32 cellular contexts compared by ENCODE assay signal in the genomic region with DNA sequence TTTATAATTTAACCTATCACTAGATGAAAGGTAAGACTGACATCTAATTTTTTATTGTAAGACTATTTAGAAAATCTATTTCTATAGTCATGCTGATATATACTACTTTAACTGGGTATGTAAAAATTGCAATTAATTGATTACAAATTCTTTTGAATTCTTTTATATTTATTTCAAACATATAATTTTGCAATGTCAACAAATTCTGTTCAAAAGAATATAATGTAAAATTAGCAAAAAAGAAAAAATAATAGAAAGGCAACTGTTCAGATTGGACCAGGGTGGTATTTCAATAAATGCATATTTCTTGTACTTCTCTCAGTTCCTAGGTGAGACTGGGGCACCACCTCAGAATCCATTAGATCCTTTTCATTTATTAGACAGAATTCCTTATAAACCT.
"Had no signal": no experiment of that assay in that cellular context is flagged by ENCODE, and none has a peak within 500 bp of the region (broad histone marks: within the 10 kb centered on the region; RNA-seq: fewer than 3 reads in every experiment).

No MANE protein-coding gene starts in this region.

- H3K27ac Mint-ChIP-seq: activated B cell treated with CpG ODN at 0.5 μM for 24 hours; activated CD8-positive, alpha-beta T cell treated with anti-CD3 and anti-CD28 coated beads for 36 hours; activated naive CD8-positive, alpha-beta T cell; activated T-helper 17 cell treated with anti-CD3 and anti-CD28 coated beads, Interleukin-2, amount 50 U/mL, for 72 hours; effector memory CD8-positive, alpha-beta T cell; T-helper 17 cell; T-helper 2 cell treated with Interferon-gamma antibody and Interleukin-4, amounts not matched to agents 5 μg/mL and 100 μg/mL, for 36 hours had no signal

- H3K36me3 ChIP-seq: brain microvascular endothelial cell, esophagus squamous epithelium, WERI-Rb-1 had no signal

- H3K27me3 Mint-ChIP-seq: activated B cell treated with CpG ODN at 0.5 μM for 24 hours; activated CD8-positive, alpha-beta T cell treated with anti-CD3 and anti-CD28 coated beads for 36 hours; activated naive CD8-positive, alpha-beta T cell; activated T-helper 17 cell treated with anti-CD3 and anti-CD28 coated beads, Interleukin-2, amount 50 U/mL, for 72 hours; central memory CD8-positive, alpha-beta T cell; effector memory CD8-positive, alpha-beta T cell; T-helper 17 cell had no signal

- H3K4me3 ChIP-seq: esophagus squamous epithelium had no signal

- H3K27me3 ChIP-seq: brain microvascular endothelial cell, esophagus squamous epithelium had no signal

- H3K4me1 Mint-ChIP-seq: activated B cell treated with CpG ODN at 0.5 μM for 24 hours; activated T-helper 17 cell treated with anti-CD3 and anti-CD28 coated beads, Interleukin-2, amount 50 U/mL, for 72 hours; central memory CD8-positive, alpha-beta T cell; T-helper 17 cell had no signal

- H3K4me3 Mint-ChIP-seq: activated B cell treated with CpG ODN at 0.5 μM for 24 hours; activated CD8-positive, alpha-beta T cell treated with anti-CD3 and anti-CD28 coated beads for 36 hours; activated naive CD8-positive, alpha-beta T cell; activated T-cell treated with anti-CD3 and anti-CD28 coated beads, Interleukin-2, amount 50 U/mL, for 4 hours; activated T-helper 17 cell treated with anti-CD3 and anti-CD28 coated beads, Interleukin-2, amount 50 U/mL, for 72 hours; central memory CD8-positive, alpha-beta T cell; effector memory CD8-positive, alpha-beta T cell; T-helper 17 cell; T-helper 2 cell treated with Interferon-gamma antibody and Interleukin-4, amounts not matched to agents 5 μg/mL and 100 μg/mL, for 36 hours had no signal

- H3K9me3 Mint-ChIP-seq: activated B cell treated with CpG ODN at 0.5 μM for 24 hours; activated CD8-positive, alpha-beta T cell treated with anti-CD3 and anti-CD28 coated beads for 36 hours; activated T-cell treated with anti-CD3 and anti-CD28 coated beads, Interleukin-2, amount 50 U/mL, for 4 hours; activated T-helper 17 cell treated with anti-CD3 and anti-CD28 coated beads, Interleukin-2, amount 50 U/mL, for 72 hours; central memory CD8-positive, alpha-beta T cell had no signal

- ATAC-seq: activated CD4-positive, CD25-positive, alpha-beta regulatory T cell treated with anti-CD3 and anti-CD28 coated beads, Interleukin-2, amount 50 U/mL, for 24 hours; activated CD8-positive, alpha-beta T cell treated with anti-CD3 and anti-CD28 coated beads for 36 hours; activated T-cell treated with anti-CD3 and anti-CD28 coated beads, Interleukin-2, amount 50 U/mL, for 4 hours; activated T-helper 17 cell treated with anti-CD3 and anti-CD28 coated beads, Interleukin-2, amount 50 U/mL, for 72 hours; effector memory CD8-positive, alpha-beta T cell; T-helper 17 cell had no signal

- FAIRE-seq: astrocyte, bronchial epithelial cell, endothelial cell of umbilical vein had no signal

- H3K36me3 Mint-ChIP-seq: activated naive CD8-positive, alpha-beta T cell had no signal

- H3K9me3 ChIP-seq: esophagus squamous epithelium had no signal

- H3K27ac ChIP-seq: brain microvascular endothelial cell, epithelial cell of prostate, esophagus squamous epithelium, WERI-Rb-1 had no signal

- DNase-seq: activated B cell treated with CpG ODN at 0.5 μM for 24 hours; activated CD4-positive, alpha-beta T cell treated with anti-CD3 and anti-CD28 coated beads for 48 hours; activated CD4-positive, alpha-beta T cell treated with anti-CD3 and anti-CD28 coated beads, Interleukin-2, amount 50 U/mL, for 1 hour; activated CD4-positive, alpha-beta T cell treated with anti-CD3 and anti-CD28 coated beads, Interleukin-2, amount 50 U/mL, for 48 hours; activated CD8-positive, alpha-beta memory T cell treated with anti-CD3 and anti-CD28 coated beads for 24 hours; activated CD8-positive, alpha-beta T cell treated with anti-CD3 and anti-CD28 coated beads for 36 hours; activated effector memory CD4-positive, alpha-beta T cell treated with Interleukin-2 at 50 U/mL for 16 hours; activated gamma-delta T cell treated with Interleukin-2 at 50 U/mL for 16 hours; activated naive CD4-positive, alpha-beta T cell treated with anti-CD3 and anti-CD28 coated beads, Interleukin-2, amount 50 U/mL, for 16 hours; activated naive CD4-positive, alpha-beta T cell treated with Interleukin-2 at 50 U/mL for 16 hours; activated T-cell treated with anti-CD3 and anti-CD28 coated beads, Interleukin-2, amount 50 U/mL, for 4 hours; brain microvascular endothelial cell; cortex of kidney; dermis blood vessel endothelial cell; effector CD4-positive, alpha-beta T cell; effector memory CD8-positive, alpha-beta T cell; esophagus squamous epithelium; foreskin melanocyte; head of caudate nucleus; T-helper 1 cell; T-helper 17 cell; T1000; WERI-Rb-1 had no signal

- H3K4me1 ChIP-seq: esophagus squamous epithelium had no signal
